In the genomic region with DNA sequence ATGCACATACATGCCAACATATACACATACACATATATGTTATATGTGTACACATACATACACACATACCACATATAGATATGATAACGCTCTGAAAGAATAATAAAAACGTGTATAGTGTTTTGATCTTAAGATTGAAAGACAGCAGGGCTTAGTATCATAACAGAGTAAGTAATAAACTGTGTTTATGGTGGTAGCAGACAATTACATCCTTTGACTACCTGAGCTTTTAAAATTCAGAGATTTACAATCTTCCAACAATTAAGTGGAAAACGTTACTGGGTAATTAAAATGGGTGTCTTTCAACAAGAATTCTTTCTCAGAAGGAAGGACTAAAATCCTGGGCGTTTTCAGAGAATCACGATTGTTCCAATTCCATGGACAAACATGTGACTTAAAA, we compare ENCODE assay signal across 5 cellular contexts.
"Had no signal": no experiment of that assay in that cellular context is flagged by ENCODE, and none has a peak within 500 bp of the region (broad histone marks: within the 10 kb centered on the region; RNA-seq: fewer than 3 reads in every experiment).

No MANE protein-coding gene starts in this region.

- H3K36me3 Mint-ChIP-seq: IgD-negative memory B cell had no signal

- DNase-seq: IMR-90 had no signal

- H3K4me3 Mint-ChIP-seq: IgD-negative memory B cell had no signal

- H3K9me3 Mint-ChIP-seq: IgD-negative memory B cell had no signal

- H3K4me3 ChIP-seq: K562 had no signal

- H3K27me3 Mint-ChIP-seq: IgD-negative memory B cell had no signal

- H3K27ac ChIP-seq: HL-60 had no signal

- ATAC-seq: HepG2, K562 had no signal

- H3K27ac Mint-ChIP-seq: IgD-negative memory B cell had no signal
